1 cellular context compared by ENCODE assay signal in the genomic region with DNA sequence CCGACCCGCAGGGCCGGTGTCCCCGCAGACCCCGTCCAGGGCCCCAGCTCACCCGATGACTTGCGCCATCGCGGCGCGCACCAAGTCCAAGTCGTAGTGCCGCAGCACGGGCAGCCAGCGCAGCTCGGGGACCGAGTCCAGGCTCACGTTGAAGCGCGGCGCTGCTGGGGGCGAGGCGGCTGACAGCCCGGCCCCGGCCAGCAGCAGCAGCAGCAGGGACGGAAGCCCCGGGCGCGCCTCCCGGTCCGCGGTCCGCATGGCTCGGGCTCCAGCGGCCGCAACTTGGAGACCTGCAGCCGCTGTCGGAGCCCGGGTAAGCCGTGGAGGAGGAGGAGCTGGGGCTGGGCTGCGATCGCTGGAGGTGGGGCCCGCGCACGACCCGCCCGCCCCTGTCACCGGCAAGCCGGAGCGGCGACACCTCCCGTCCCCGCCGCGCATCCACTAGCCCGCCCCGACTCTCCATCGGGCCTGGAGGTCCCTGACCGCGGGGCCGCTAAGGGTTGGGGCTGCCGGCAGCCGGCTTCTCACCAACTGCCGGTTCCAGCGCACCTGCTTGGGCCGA.
TF ChIP-seq lines count a peak whose summit lies in the region.

A gene (minus strand): TSS at position 322 of the 562 bp plus-strand sequence. CDS start 64 bp downstream, at position 258.

TF ChIP-seq in HepG2, 621 proteins besides CTCF, POLR2A, EP300 and RAD21 (continued from another document and continues in another):
- TF ChIP-seq ZNF724P (CRISPR knock-in tag; IDR thresholded peaks at IDR 0.05; ENCODE audit: borderline replicate concordance), result peak; percentile 57; the same call in 1 of the 2 replicates
- TF ChIP-seq ZNF567 (CRISPR knock-in tag; IDR thresholded peaks at IDR 0.05; ENCODE audit: borderline replicate concordance), result peak; percentile 71; the same call in 1 of the 2 replicates
- 0 out of 2 replicates have a peak, but pooled peaks have one; percentile 28 for TF ChIP-seq KAT7 (CRISPR knock-in tag; IDR thresholded peaks at IDR 0.05; ENCODE audit: borderline replicate concordance)
- TF ChIP-seq CAMTA2 (CRISPR knock-in tag; IDR thresholded peaks at IDR 0.05; ENCODE audit: borderline replicate concordance), result 0 out of 2 replicates have a peak, but pooled peaks have one; percentile 62
- TF ChIP-seq, protein P1, sequence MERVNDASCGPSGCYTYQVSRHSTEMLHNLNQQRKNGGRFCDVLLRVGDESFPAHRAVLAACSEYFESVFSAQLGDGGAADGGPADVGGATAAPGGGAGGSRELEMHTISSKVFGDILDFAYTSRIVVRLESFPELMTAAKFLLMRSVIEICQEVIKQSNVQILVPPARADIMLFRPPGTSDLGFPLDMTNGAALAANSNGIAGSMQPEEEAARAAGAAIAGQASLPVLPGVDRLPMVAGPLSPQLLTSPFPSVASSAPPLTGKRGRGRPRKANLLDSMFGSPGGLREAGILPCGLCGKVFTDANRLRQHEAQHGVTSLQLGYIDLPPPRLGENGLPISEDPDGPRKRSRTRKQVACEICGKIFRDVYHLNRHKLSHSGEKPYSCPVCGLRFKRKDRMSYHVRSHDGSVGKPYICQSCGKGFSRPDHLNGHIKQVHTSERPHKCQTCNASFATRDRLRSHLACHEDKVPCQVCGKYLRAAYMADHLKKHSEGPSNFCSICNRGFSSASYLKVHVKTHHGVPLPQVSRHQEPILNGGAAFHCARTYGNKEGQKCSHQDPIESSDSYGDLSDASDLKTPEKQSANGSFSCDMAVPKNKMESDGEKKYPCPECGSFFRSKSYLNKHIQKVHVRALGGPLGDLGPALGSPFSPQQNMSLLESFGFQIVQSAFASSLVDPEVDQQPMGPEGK (CRISPR knock-in tag; IDR thresholded peaks at IDR 0.05), result peak; percentile 55
- TF ChIP-seq, protein P2, sequence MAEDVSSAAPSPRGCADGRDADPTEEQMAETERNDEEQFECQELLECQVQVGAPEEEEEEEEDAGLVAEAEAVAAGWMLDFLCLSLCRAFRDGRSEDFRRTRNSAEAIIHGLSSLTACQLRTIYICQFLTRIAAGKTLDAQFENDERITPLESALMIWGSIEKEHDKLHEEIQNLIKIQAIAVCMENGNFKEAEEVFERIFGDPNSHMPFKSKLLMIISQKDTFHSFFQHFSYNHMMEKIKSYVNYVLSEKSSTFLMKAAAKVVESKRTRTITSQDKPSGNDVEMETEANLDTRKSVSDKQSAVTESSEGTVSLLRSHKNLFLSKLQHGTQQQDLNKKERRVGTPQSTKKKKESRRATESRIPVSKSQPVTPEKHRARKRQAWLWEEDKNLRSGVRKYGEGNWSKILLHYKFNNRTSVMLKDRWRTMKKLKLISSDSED (CRISPR knock-in tag; IDR thresholded peaks at IDR 0.05), result no peak
- TF ChIP-seq ZNF510 (CRISPR knock-in tag; IDR thresholded peaks at IDR 0.05; ENCODE audit: low read depth), result peak; percentile 68; the same call in 1 of the 2 replicates
- TF ChIP-seq, protein P3, sequence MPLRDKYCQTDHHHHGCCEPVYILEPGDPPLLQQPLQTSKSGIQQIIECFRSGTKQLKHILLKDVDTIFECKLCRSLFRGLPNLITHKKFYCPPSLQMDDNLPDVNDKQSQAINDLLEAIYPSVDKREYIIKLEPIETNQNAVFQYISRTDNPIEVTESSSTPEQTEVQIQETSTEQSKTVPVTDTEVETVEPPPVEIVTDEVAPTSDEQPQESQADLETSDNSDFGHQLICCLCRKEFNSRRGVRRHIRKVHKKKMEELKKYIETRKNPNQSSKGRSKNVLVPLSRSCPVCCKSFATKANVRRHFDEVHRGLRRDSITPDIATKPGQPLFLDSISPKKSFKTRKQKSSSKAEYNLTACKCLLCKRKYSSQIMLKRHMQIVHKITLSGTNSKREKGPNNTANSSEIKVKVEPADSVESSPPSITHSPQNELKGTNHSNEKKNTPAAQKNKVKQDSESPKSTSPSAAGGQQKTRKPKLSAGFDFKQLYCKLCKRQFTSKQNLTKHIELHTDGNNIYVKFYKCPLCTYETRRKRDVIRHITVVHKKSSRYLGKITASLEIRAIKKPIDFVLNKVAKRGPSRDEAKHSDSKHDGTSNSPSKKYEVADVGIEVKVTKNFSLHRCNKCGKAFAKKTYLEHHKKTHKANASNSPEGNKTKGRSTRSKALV (CRISPR knock-in tag; IDR thresholded peaks at IDR 0.05), result peak; percentile 97
- TF ChIP-seq, protein P4, sequence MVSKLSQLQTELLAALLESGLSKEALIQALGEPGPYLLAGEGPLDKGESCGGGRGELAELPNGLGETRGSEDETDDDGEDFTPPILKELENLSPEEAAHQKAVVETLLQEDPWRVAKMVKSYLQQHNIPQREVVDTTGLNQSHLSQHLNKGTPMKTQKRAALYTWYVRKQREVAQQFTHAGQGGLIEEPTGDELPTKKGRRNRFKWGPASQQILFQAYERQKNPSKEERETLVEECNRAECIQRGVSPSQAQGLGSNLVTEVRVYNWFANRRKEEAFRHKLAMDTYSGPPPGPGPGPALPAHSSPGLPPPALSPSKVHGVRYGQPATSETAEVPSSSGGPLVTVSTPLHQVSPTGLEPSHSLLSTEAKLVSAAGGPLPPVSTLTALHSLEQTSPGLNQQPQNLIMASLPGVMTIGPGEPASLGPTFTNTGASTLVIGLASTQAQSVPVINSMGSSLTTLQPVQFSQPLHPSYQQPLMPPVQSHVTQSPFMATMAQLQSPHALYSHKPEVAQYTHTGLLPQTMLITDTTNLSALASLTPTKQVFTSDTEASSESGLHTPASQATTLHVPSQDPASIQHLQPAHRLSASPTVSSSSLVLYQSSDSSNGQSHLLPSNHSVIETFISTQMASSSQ (IDR thresholded peaks at IDR 0.05; ENCODE audit: low read depth), result no peak
- TF ChIP-seq, protein P4 (CRISPR knock-in tag; IDR thresholded peaks at IDR 0.05; ENCODE audit: borderline replicate concordance), result peak; percentile 71; the same call in 1 of the 2 replicates
- TF ChIP-seq, protein P5, sequence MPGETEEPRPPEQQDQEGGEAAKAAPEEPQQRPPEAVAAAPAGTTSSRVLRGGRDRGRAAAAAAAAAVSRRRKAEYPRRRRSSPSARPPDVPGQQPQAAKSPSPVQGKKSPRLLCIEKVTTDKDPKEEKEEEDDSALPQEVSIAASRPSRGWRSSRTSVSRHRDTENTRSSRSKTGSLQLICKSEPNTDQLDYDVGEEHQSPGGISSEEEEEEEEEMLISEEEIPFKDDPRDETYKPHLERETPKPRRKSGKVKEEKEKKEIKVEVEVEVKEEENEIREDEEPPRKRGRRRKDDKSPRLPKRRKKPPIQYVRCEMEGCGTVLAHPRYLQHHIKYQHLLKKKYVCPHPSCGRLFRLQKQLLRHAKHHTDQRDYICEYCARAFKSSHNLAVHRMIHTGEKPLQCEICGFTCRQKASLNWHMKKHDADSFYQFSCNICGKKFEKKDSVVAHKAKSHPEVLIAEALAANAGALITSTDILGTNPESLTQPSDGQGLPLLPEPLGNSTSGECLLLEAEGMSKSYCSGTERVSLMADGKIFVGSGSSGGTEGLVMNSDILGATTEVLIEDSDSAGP (CRISPR knock-in tag; IDR thresholded peaks at IDR 0.05; ENCODE audit: borderline replicate concordance), result peak; percentile 92; the same call in 1 of the 2 replicates
- TF ChIP-seq, protein P6, sequence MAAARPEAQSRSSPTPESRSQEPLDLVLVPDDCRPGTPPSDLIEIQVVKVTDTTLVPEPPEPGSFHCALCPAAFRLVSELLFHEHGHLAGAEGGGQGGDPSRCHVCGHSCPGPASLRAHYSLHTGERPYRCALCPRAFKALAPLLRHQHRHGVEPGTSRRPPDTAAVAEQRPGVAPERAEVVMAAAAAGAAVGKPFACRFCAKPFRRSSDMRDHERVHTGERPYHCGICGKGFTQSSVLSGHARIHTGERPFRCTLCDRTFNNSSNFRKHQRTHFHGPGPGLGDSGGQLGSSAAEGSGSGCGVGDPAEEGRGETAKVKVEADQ (CRISPR knock-in tag; IDR thresholded peaks at IDR 0.05; ENCODE audit: borderline replicate concordance), result peak; percentile 71; the same call in 1 of the 2 replicates
- no peak for TF ChIP-seq ZNF354B (CRISPR knock-in tag; IDR thresholded peaks at IDR 0.05)
- TF ChIP-seq MEIS1 (CRISPR knock-in tag; IDR thresholded peaks at IDR 0.05; ENCODE audit: borderline replicate concordance), result peak; percentile 53; the same call in 1 of the 2 replicates
- TF ChIP-seq TARDBP (CRISPR knock-in tag; IDR thresholded peaks at IDR 0.05), result 0 out of 2 replicates have a peak, but pooled peaks have one; percentile 14
- peak; percentile 89 for TF ChIP-seq AGO2 (optimal IDR thresholded peaks at IDR 0.05; ENCODE audit: low read depth, low read length)
- no peak for TF ChIP-seq AKAP8 (CRISPR knock-in tag; IDR thresholded peaks at IDR 0.05)
- TF ChIP-seq POLR2G (IDR thresholded peaks at IDR 0.05; ENCODE audit: low read depth, low read length), result peak; percentile 65
- 0 out of 2 replicates have a peak, but pooled peaks have one; percentile 52 for TF ChIP-seq ZNF564 (CRISPR knock-in tag; IDR thresholded peaks at IDR 0.05)
- 0 out of 2 replicates have a peak, but pooled peaks have one; percentile 5 for TF ChIP-seq NAIF1 (CRISPR knock-in tag; IDR thresholded peaks at IDR 0.05; ENCODE audit: borderline replicate concordance)
- 0 out of 2 replicates have a peak, but pooled peaks have one; percentile 11 for TF ChIP-seq ZNF768 (CRISPR knock-in tag; IDR thresholded peaks at IDR 0.05)
- peak; percentile 50; the same call in 1 of the 2 replicates for TF ChIP-seq ZNF598 (CRISPR knock-in tag; IDR thresholded peaks at IDR 0.05; ENCODE audit: borderline replicate concordance)
- TF ChIP-seq ZFX (CRISPR knock-in tag; IDR thresholded peaks at IDR 0.05; ENCODE audit: low read depth), result peak; percentile 64; the same call in 1 of the 2 replicates
- TF ChIP-seq BORCS8-MEF2B (CRISPR knock-in tag; IDR thresholded peaks at IDR 0.05), result peak; percentile 43; the same call in 1 of the 2 replicates
- TF ChIP-seq ZNF672 (CRISPR knock-in tag; IDR thresholded peaks at IDR 0.05), result no peak
- TF ChIP-seq, protein P7, sequence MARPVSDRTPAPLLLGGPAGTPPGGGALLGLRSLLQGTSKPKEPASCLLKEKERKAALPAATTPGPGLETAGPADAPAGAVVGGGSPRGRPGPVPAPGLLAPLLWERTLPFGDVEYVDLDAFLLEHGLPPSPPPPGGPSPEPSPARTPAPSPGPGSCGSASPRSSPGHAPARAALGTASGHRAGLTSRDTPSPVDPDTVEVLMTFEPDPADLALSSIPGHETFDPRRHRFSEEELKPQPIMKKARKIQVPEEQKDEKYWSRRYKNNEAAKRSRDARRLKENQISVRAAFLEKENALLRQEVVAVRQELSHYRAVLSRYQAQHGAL (CRISPR knock-in tag; IDR thresholded peaks at IDR 0.05; ENCODE audit: not compliant biosample characterization), result peak; percentile 75
- peak; percentile 45 for TF ChIP-seq TAF1 (CRISPR knock-in tag; IDR thresholded peaks at IDR 0.05)
- TF ChIP-seq, protein P8, sequence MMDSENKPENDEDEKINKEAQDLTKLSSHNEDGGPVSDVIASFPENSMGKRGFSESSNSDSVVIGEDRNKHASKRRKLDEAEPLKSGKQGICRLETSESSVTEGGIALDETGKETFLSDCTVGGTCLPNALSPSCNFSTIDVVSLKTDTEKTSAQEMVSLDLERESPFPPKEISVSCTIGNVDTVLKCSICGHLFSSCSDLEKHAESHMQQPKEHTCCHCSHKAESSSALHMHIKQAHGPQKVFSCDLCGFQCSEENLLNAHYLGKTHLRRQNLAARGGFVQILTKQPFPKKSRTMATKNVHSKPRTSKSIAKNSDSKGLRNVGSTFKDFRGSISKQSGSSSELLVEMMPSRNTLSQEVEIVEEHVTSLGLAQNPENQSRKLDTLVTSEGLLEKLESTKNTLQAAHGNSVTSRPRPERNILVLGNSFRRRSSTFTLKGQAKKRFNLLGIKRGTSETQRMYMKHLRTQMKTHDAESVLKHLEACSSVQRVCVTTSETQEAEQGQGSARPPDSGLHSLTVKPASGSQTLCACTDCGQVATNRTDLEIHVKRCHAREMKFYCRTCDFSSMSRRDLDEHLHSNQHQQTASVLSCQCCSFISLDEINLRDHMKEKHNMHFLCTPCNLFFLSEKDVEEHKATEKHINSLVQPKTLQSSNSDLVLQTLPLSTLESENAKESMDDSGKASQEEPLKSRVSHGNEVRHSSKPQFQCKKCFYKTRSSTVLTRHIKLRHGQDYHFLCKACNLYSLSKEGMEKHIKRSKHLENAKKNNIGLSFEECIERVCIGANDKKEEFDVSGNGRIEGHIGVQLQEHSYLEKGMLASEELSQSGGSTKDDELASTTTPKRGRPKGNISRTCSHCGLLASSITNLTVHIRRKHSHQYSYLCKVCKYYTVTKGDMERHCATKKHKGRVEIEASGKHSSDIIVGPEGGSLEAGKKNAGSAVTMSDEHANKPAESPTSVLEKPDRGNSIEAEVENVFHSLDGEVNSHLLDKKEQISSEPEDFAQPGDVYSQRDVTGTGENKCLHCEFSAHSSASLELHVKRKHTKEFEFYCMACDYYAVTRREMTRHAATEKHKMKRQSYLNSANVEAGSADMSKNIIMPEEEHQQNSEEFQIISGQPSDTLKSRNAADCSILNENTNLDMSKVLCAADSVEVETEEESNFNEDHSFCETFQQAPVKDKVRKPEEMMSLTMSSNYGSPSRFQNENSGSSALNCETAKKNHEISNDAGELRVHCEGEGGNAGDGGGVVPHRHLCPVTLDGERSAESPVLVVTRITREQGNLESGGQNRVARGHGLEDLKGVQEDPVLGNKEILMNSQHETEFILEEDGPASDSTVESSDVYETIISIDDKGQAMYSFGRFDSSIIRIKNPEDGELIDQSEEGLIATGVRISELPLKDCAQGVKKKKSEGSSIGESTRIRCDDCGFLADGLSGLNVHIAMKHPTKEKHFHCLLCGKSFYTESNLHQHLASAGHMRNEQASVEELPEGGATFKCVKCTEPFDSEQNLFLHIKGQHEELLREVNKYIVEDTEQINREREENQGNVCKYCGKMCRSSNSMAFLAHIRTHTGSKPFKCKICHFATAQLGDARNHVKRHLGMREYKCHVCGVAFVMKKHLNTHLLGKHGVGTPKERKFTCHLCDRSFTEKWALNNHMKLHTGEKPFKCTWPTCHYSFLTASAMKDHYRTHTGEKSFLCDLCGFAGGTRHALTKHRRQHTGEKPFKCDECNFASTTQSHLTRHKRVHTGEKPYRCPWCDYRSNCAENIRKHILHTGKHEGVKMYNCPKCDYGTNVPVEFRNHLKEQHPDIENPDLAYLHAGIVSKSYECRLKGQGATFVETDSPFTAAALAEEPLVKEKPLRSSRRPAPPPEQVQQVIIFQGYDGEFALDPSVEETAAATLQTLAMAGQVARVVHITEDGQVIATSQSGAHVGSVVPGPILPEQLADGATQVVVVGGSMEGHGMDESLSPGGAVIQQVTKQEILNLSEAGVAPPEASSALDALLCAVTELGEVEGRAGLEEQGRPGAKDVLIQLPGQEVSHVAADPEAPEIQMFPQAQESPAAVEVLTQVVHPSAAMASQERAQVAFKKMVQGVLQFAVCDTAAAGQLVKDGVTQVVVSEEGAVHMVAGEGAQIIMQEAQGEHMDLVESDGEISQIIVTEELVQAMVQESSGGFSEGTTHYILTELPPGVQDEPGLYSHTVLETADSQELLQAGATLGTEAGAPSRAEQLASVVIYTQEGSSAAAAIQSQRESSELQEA (CRISPR knock-in tag; IDR thresholded peaks at IDR 0.05; ENCODE audit: not compliant biosample characterization), result no peak
